ENCODE assay signal across 9 cellular contexts in the genomic region with DNA sequence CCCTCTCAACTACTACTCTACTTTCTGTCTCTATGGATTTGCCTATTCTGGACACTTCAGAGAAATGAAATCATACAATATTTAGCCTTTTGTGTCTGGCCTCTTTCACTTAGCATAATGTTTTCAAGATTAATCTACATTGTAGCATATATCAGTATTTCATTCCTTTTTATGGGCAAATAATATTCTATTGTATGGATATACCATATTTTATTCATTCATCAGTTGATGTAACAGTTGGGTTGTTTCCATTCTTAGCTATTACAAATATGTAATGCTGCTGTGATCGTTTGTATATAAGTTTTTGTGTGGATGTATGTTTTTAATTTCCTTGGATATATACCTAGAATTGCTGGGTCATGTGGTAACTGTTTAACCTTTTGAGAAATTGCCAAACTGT. TPM values are rescaled to one million over a fixed set of nuclear protein-coding genes. Genes with fewer than 3 reads are reported as not detected.
"Had no signal": no experiment of that assay in that cellular context is flagged by ENCODE, and none has a peak within 500 bp of the region (broad histone marks: within the 10 kb centered on the region; RNA-seq: fewer than 3 reads in every experiment).

No MANE protein-coding gene starts in this region.

- H3K27me3 Mint-ChIP-seq: IgD-negative memory B cell had no signal

- H3K27ac Mint-ChIP-seq: IgD-negative memory B cell had no signal

- H3K27ac ChIP-seq: GM23248, HL-60 had no signal

- H3K36me3 ChIP-seq: HAP-1 had no signal

- H3K4me3 ChIP-seq: GM23248, HAP-1 had no signal

- DNase-seq: GM23248, GOT3, H7, KBM-7 had no signal

- H3K4me1 ChIP-seq: HAP-1 had no signal

- H3K9ac ChIP-seq: GM23248 had no signal

- H2AFZ ChIP-seq: GM23248 had no signal

- ATAC-seq: HCT116, HepG2 had no signal

- H3K9me3 ChIP-seq: HAP-1 had no signal

- H3K4me3 Mint-ChIP-seq: IgD-negative memory B cell had no signal

RNA-seq across cellular contexts. Expression of a gene that starts 23.4 kb away (rescaled TPM):
- total RNA-seq: GM23248 had no signal
